Comparison of ENCODE assay signal across 10 cellular contexts in the genomic region with DNA sequence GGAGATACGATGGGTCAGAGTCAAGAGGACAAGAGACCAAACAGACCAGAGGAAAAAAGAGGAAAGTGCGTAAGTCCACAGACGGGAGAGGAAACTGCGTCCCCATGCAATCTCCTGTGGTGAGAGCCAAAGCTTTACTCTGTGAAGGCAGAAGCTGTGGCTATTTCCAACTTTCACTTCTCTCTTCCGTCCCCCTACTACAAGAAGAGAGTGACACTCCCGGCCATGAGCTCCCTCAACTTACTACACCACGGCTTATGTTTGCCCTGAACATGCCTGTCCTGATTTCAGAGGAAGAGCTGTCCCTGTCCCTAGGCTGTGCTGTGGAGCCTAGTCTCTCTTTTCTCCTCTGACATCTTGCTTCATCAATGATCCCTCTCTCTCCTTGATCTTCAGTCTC. TPM values are rescaled to one million over a fixed set of nuclear protein-coding genes. Genes with fewer than 3 reads are reported as not detected.
DNase-seq lines count a peak whose midpoint lies in the region; ATAC-seq, FAIRE-seq and TF ChIP-seq lines count a peak whose summit lies in the region.
"Had no signal": no experiment of that assay in that cellular context is flagged by ENCODE, and none has a peak within 500 bp of the region (broad histone marks: within the 10 kb centered on the region; RNA-seq: fewer than 3 reads in every experiment).

No MANE protein-coding gene starts in this region.

- peaks cover 3% of the 10 kb centered on the region for H3K4me1 Mint-ChIP-seq in activated naive CD8-positive, alpha-beta T cell treated with anti-CD3 and anti-CD28 coated beads, Interleukin-2, amount 50 U/mL, for 24 hours
- no peaks in the 10 kb centered on the region for H3K4me1 Mint-ChIP-seq in endodermal cell

- TF ChIP-seq POLR2A in GM12891 (IDR thresholded peaks at IDR 0.05; ENCODE audit: low read depth, low read length), result no peak
- TF ChIP-seq POLR2A in NB4 (IDR thresholded peaks at IDR 0.05; ENCODE audit: extremely low read depth, insufficient read length), result no peak

- H3K27me3 ChIP-seq in lower lobe of right lung (ENCODE audit: low read depth), result no peaks in the 10 kb centered on the region
- H3K27me3 ChIP-seq in endodermal cell (ENCODE audit: control insufficient read depth, insufficient read depth, low read length, poor library complexity, severe bottlenecking), result no peaks in the 10 kb centered on the region
- H3K27me3 ChIP-seq: hepatocyte had no signal

- H3K36me3 Mint-ChIP-seq in activated naive CD8-positive, alpha-beta T cell treated with anti-CD3 and anti-CD28 coated beads, Interleukin-2, amount 50 U/mL, for 24 hours (ENCODE audit: low read depth), result no peaks in the 10 kb centered on the region
- no peaks in the 10 kb centered on the region for H3K36me3 Mint-ChIP-seq in endodermal cell (ENCODE audit: low read depth)

- H3K9ac ChIP-seq in endodermal cell (ENCODE audit: extremely low read depth, low read length, poor library complexity, severe bottlenecking), result no peak overlapping the region

- ATAC-seq in GM21786 (IDR thresholded peaks at IDR 0.05; ENCODE audit: unreplicated experiment) (peak; percentile 75), lower lobe of right lung (peak; percentile 84 to 92)
- no peak for ATAC-seq in activated naive CD8-positive, alpha-beta T cell treated with anti-CD3 and anti-CD28 coated beads, Interleukin-2, amount 50 U/mL, for 24 hours

- TF ChIP-seq CTCF in NB4 (IDR thresholded peaks at IDR 0.05; ENCODE audit: low read depth, low read length) (no peak), lower lobe of right lung (IDR thresholded peaks at IDR 0.05) (no peak), endodermal cell (conservative IDR thresholded peaks at IDR 0.05) (no peak)

- H3K27me3 Mint-ChIP-seq in activated naive CD8-positive, alpha-beta T cell treated with anti-CD3 and anti-CD28 coated beads, Interleukin-2, amount 50 U/mL, for 24 hours, result peaks cover 15% of the 10 kb centered on the region
- peaks cover 2% of the 10 kb centered on the region for H3K27me3 Mint-ChIP-seq in endodermal cell (ENCODE audit: insufficient read depth)

- peak; percentile 85 for FAIRE-seq in GM12891 (lab: Jason Lieb, UNC)

- H3K4me1 ChIP-seq in lower lobe of right lung (peaks cover 15% of the 10 kb centered on the region), endodermal cell (ENCODE audit: control insufficient read depth, insufficient read depth, low read length) (no peaks in the 10 kb centered on the region)

- H3K27ac ChIP-seq in lower lobe of right lung (peak overlapping the region; percentile 41), endodermal cell (ENCODE audit: low read depth, low read length) (no peak overlapping the region)
- H3K27ac ChIP-seq: hepatocyte had no signal

- no peak overlapping the region for H3K27ac Mint-ChIP-seq in activated naive CD8-positive, alpha-beta T cell treated with anti-CD3 and anti-CD28 coated beads, Interleukin-2, amount 50 U/mL, for 24 hours
- no peak overlapping the region for H3K27ac Mint-ChIP-seq in endodermal cell

- no peaks in the 10 kb centered on the region for H3K36me3 ChIP-seq in lower lobe of right lung
- no peaks in the 10 kb centered on the region for H3K36me3 ChIP-seq in endodermal cell (ENCODE audit: control insufficient read depth, insufficient read depth, low read length)

- H3K9me3 Mint-ChIP-seq in activated naive CD8-positive, alpha-beta T cell treated with anti-CD3 and anti-CD28 coated beads, Interleukin-2, amount 50 U/mL, for 24 hours, result no peaks in the 10 kb centered on the region
- no peaks in the 10 kb centered on the region for H3K9me3 Mint-ChIP-seq in endodermal cell

- H3K9me3 ChIP-seq in lower lobe of right lung (no peaks in the 10 kb centered on the region), endodermal cell (ENCODE audit: control insufficient read depth, low read length) (no peaks in the 10 kb centered on the region)

- no peak overlapping the region for H3K4me3 Mint-ChIP-seq in activated naive CD8-positive, alpha-beta T cell treated with anti-CD3 and anti-CD28 coated beads, Interleukin-2, amount 50 U/mL, for 24 hours
- H3K4me3 Mint-ChIP-seq in endodermal cell, result no peak overlapping the region

- no peak for DNase-seq in GM12891 (ENCODE audit: insufficient read length, low spot score)
- DNase-seq in NB4 (ENCODE audit: low read depth), result peak; percentile 90
- no peak for DNase-seq in lower lobe of right lung
- DNase-seq in cerebellum (ENCODE audit: low spot score), result no peak
- no peak for DNase-seq in activated naive CD8-positive, alpha-beta T cell treated with anti-CD3 and anti-CD28 coated beads, Interleukin-2, amount 50 U/mL, for 24 hours
- no peak for DNase-seq in endodermal cell
- DNase-seq in middle frontal gyrus (ENCODE audit: extremely low spot score, low spot score), result no peak
- DNase-seq: activated T-cell treated with anti-CD3 and anti-CD28 coated beads for 4 hours had no signal

- H3K4me3 ChIP-seq in NB4 (ENCODE audit: low read depth, low read length) (peak overlapping the region; percentile 46), lower lobe of right lung (no peak overlapping the region), endodermal cell (ENCODE audit: low read length) (no peak overlapping the region)
- H3K4me3 ChIP-seq: hepatocyte had no signal

- intact Hi-C loops in lower lobe of right lung (cut with DNase I), result no loop called here

- 93 to 95% methylated on average over 7 of the region's 7 CpGs for WGBS in endodermal cell (ENCODE audit: insufficient coverage in 1 of 2, insufficient read length in 1 of 2), 2 experiments

TF ChIP-seq in GM12891, 5 proteins besides CTCF, POLR2A, EP300 and RAD21:
- TF ChIP-seq SPI1 (IDR thresholded peaks at IDR 0.05; ENCODE audit: low read depth, low read length), result peak; percentile 93
- TF ChIP-seq POLR2AphosphoS5 (IDR thresholded peaks at IDR 0.05; ENCODE audit: low read depth, low read length), result no peak
TF ChIP-seq in GM12891: peak in this region for 1.

RNA-seq across cellular contexts. Expression of a gene that starts 11.5 kb away (rescaled TPM):
- 89.3 TPM for polyA plus RNA-seq in GM12891 (2012; ENCODE audit: low read depth, missing spikeins)
- 127 TPM for total RNA-seq in lower lobe of right lung
- 40.9 TPM for total RNA-seq in cerebellum
- total RNA-seq in endodermal cell, result 100 to 1,000 TPM; 145 to 167 TPM
- 76.6 TPM for polyA plus RNA-seq in endodermal cell (2013, experiment 1 of 2)
- 79.3 TPM for polyA plus RNA-seq in endodermal cell (2013, experiment 2 of 2)
